ENCODE assay signal across 11 cellular contexts in the genomic region with DNA sequence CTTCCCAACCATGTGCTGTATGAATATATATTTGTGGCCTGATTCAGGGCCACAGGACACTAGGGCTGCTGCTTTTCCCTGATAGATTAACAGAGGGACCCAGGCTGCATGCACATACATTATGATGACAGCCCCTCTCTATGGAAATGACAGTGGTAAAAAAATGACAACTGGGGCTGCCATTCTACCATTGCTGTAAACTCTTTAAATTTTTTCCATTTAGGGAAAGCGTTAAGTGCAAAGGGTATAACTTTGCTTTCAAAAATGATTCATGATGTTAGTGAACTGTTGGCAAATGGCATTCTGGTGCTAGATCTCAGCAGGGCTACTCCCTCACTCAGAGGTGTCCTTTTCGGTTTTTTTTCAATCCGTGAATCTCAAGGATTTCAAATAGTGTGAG. TPM values are rescaled to one million over a fixed set of nuclear protein-coding genes. Genes with fewer than 3 reads are reported as not detected.
DNase-seq lines count a peak whose midpoint lies in the region; ATAC-seq and TF ChIP-seq lines count a peak whose summit lies in the region.
"Had no signal": no experiment of that assay in that cellular context is flagged by ENCODE, and none has a peak within 500 bp of the region (broad histone marks: within the 10 kb centered on the region; RNA-seq: fewer than 3 reads in every experiment).

No MANE protein-coding gene starts in this region.

- no peaks in the 10 kb centered on the region for H3K9me3 ChIP-seq in MG63

- no peak for TF ChIP-seq CTCF in nephron (IDR thresholded peaks at IDR 0.05; ENCODE audit: unreplicated experiment in 3 of 3)

- H3K4me3 Mint-ChIP-seq in nephron, result peak overlapping the region; percentile 96 to 99 (median 96)
- H3K4me3 Mint-ChIP-seq in activated CD8-positive, alpha-beta T cell treated with anti-CD3 and anti-CD28 coated beads, Interleukin-2, amount 10 ng/mL, durations not matched to agents 7 days and 5 days, result no peak overlapping the region
- H3K4me3 Mint-ChIP-seq: CD4-positive, CD25-positive, alpha-beta regulatory T cell had no signal

- CTCF ChIA-PET in activated CD8-positive, alpha-beta T cell treated with anti-CD3 and anti-CD28 coated beads, Interleukin-2, amount 10 ng/mL, durations not matched to agents 7 days and 5 days (lab: Charles Lee), result no interaction called here

- peaks cover 68% of the 10 kb centered on the region for H3K4me1 Mint-ChIP-seq in nephron
- peaks cover 9% of the 10 kb centered on the region for H3K4me1 Mint-ChIP-seq in activated CD8-positive, alpha-beta T cell treated with anti-CD3 and anti-CD28 coated beads, Interleukin-2, amount 10 ng/mL, durations not matched to agents 7 days and 5 days (ENCODE audit: low read depth)

- H3K27me3 ChIP-seq in ACC112 (ENCODE audit: insufficient read depth, low read length), result no peaks in the 10 kb centered on the region
- H3K27me3 ChIP-seq in MG63, result no peaks in the 10 kb centered on the region

- POLR2A ChIA-PET in activated CD8-positive, alpha-beta T cell treated with anti-CD3 and anti-CD28 coated beads, Interleukin-2, amount 10 ng/mL, durations not matched to agents 7 days and 5 days (lab: Charles Lee), result no interaction called here

- no peaks in the 10 kb centered on the region for H3K9me3 Mint-ChIP-seq in nephron
- H3K9me3 Mint-ChIP-seq in activated CD8-positive, alpha-beta T cell treated with anti-CD3 and anti-CD28 coated beads, Interleukin-2, amount 10 ng/mL, durations not matched to agents 7 days and 5 days (ENCODE audit: insufficient read depth), result no peaks in the 10 kb centered on the region

- peak overlapping the region; percentile 88 to 97 (median 97) for H3K27ac Mint-ChIP-seq in nephron
- no peak overlapping the region for H3K27ac Mint-ChIP-seq in activated CD8-positive, alpha-beta T cell treated with anti-CD3 and anti-CD28 coated beads, Interleukin-2, amount 10 ng/mL, durations not matched to agents 7 days and 5 days
- H3K27ac Mint-ChIP-seq: CD4-positive, CD25-positive, alpha-beta regulatory T cell had no signal

- H3K27ac ChIP-seq in ACC112 (ENCODE audit: low read depth, low read length), result peak overlapping the region; percentile 19; the same call in 1 of the 2 replicates

- peaks cover 52% of the 10 kb centered on the region for H3K4me1 ChIP-seq in ACC112 (ENCODE audit: control insufficient read depth, insufficient read depth, low read length, unreplicated experiment)

- ATAC-seq in HG03108 (IDR thresholded peaks at IDR 0.05; ENCODE audit: unreplicated experiment) (no peak), HG02938 (IDR thresholded peaks at IDR 0.05; ENCODE audit: unreplicated experiment) (no peak)
- ATAC-seq in activated CD8-positive, alpha-beta T cell treated with anti-CD3 and anti-CD28 coated beads, Interleukin-2, amount 10 ng/mL, durations not matched to agents 7 days and 5 days, result no peak

- no peaks in the 10 kb centered on the region for H3K27me3 Mint-ChIP-seq in nephron (ENCODE audit: low read depth)
- H3K27me3 Mint-ChIP-seq in activated CD8-positive, alpha-beta T cell treated with anti-CD3 and anti-CD28 coated beads, Interleukin-2, amount 10 ng/mL, durations not matched to agents 7 days and 5 days (ENCODE audit: low read depth), result peaks cover 55% of the 10 kb centered on the region

- peak overlapping the region; percentile 86 for H3K4me3 ChIP-seq in ACC112 (ENCODE audit: low read depth, low read length)
- peak overlapping the region; percentile 63 for H3K4me3 ChIP-seq in MG63

- H2AFZ ChIP-seq in ACC112 (ENCODE audit: low read length, unreplicated experiment), result no peak overlapping the region

- peak; percentile 25 for TF ChIP-seq POLR2A in erythroblast (IDR thresholded peaks at IDR 0.05; ENCODE audit: low read length)

- peaks cover 3% of the 10 kb centered on the region for H3K36me3 Mint-ChIP-seq in nephron (ENCODE audit: low read depth)
- H3K36me3 Mint-ChIP-seq in activated CD8-positive, alpha-beta T cell treated with anti-CD3 and anti-CD28 coated beads, Interleukin-2, amount 10 ng/mL, durations not matched to agents 7 days and 5 days (ENCODE audit: low read depth), result no peaks in the 10 kb centered on the region
- H3K36me3 Mint-ChIP-seq: CD4-positive, CD25-positive, alpha-beta regulatory T cell had no signal

- H3K36me3 ChIP-seq in ACC112 (ENCODE audit: insufficient read depth, low read length) (peaks cover under 1% of the 10 kb centered on the region; the same call in 1 of the 2 replicates), MG63 (peaks cover 40% of the 10 kb centered on the region)

- DNase-seq in MG63 (no peak), erythroblast (lab: John Stamatoyannopoulos, UW) (peak; percentile 45 to 54), H4 (ENCODE audit: low spot score) (no peak)
- DNase-seq in activated CD8-positive, alpha-beta T cell treated with anti-CD3 and anti-CD28 coated beads, Interleukin-2, amount 10 ng/mL, durations not matched to agents 7 days and 5 days, result no peak
- DNase-seq: CD4-positive, CD25-positive, alpha-beta regulatory T cell; stimulated activated naive CD4-positive, alpha-beta T cell treated with Interleukin-2 at 50 U/mL for 16 hours; T-helper 1 cell had no signal

- H3K79me2 ChIP-seq in ACC112 (ENCODE audit: control insufficient read depth, insufficient read depth, low read length, unreplicated experiment), result peaks cover 86% of the 10 kb centered on the region

RNA-seq across cellular contexts. Expression of a gene that starts 4.2 kb away (rescaled TPM):
- total RNA-seq in MG63 (2014; rRNA removed; shearing (Covaris generic); ENCODE audit: low replicate concordance), result 58.1 and 88.7 TPM in 2 replicates
- 58.2 and 69.8 TPM in 2 replicates for total RNA-seq in H4 (2014; rRNA removed; shearing (Covaris generic))
- total RNA-seq in activated CD8-positive, alpha-beta T cell treated with anti-CD3 and anti-CD28 coated beads, Interleukin-2, amount 10 ng/mL, durations not matched to agents 7 days and 5 days, result under 1 TPM; 0.29 to 0.40 TPM

Comparison
In these comparisons a context has a peak if more than half of its experiments do, and no peak if none do; other contexts are left out.
1. DNase-seq: peak in erythroblast (2 of 2); none in MG63 (single experiment), H4 (single experiment) and activated CD8-positive, alpha-beta T cell treated with anti-CD3 and anti-CD28 coated beads, Interleukin-2, amount 10 ng/mL, durations not matched to agents 7 days and 5 days (single experiment).
2. RNA of a gene that starts 4.2 kb away (total RNA-seq): 58.1 to 88.7 TPM in MG63 and 58.2 to 69.8 TPM in H4; 0.29 to 0.40 TPM in activated CD8-positive, alpha-beta T cell treated with anti-CD3 and anti-CD28 coated beads, Interleukin-2, amount 10 ng/mL, durations not matched to agents 7 days and 5 days; every median in the first group is over 10 times any median in the second.